Comparison of ENCODE assay signal across 15 cellular contexts in genomic region chr14:57574617-57575288, GRCh38.
DNase-seq lines count a peak whose midpoint lies in the region; ATAC-seq and TF ChIP-seq lines count a peak whose summit lies in the region.
"Had no signal": no experiment of that assay in that cellular context is flagged by ENCODE, and none has a peak within 500 bp of the region (broad histone marks: within the 10 kb centered on the region; RNA-seq: fewer than 3 reads in every experiment).

No MANE protein-coding gene starts in this region.

- ATAC-seq in GM21390 (IDR thresholded peaks at IDR 0.05; ENCODE audit: unreplicated experiment) (no peak), aorta (ENCODE audit: low FRiP score) (no peak)
- ATAC-seq: activated CD8-positive, alpha-beta memory T cell treated with anti-CD3 and anti-CD28 coated beads, Interleukin-2, amount 10 ng/mL, durations not matched to agents 7 days and 5 days; stimulated activated memory B cell treated with anti-CD40 and anti-IgM and Interleukin-4, amounts not matched to agents 10 μg/mL and 1 μg/mL and 100 μg/mL, for 72 hours had no signal

- TF ChIP-seq CTCF in 22Rv1 (IDR thresholded peaks at IDR 0.05) = 0 out of 2 replicates have a peak, but pooled peaks have one; percentile 11
- peak; percentile 22 for TF ChIP-seq CTCF in GM10266 (IDR thresholded peaks at IDR 0.05; ENCODE audit: control insufficient read depth, insufficient read depth, low read depth, missing control alignments)
- TF ChIP-seq CTCF in hepatocyte (IDR thresholded peaks at IDR 0.05; ENCODE audit: poor library complexity) = peak; percentile 40
- no peak for TF ChIP-seq CTCF in tibial artery (IDR thresholded peaks at IDR 0.05)

- H4K20me1 ChIP-seq in hepatocyte (ENCODE audit: insufficient read depth, poor library complexity, severe bottlenecking) = no peaks in the 10 kb centered on the region

- H3K4me1 ChIP-seq in hepatocyte (ENCODE audit: insufficient read depth) = no peaks in the 10 kb centered on the region
- no peaks in the 10 kb centered on the region for H3K4me1 ChIP-seq in aorta (ENCODE audit: control insufficient read depth in 1 of 2, insufficient read depth in 2 of 2, low read length in 2 of 2)
- no peaks in the 10 kb centered on the region for H3K4me1 ChIP-seq in tibial artery

- H3K36me3 ChIP-seq in hepatocyte (replicated peaks; ENCODE audit: insufficient read depth, low read depth) = no peaks in the 10 kb centered on the region
- H3K36me3 ChIP-seq in aorta (ENCODE audit: control insufficient read depth in 1 of 2, insufficient read depth in 2 of 2, low read length in 1 of 2) = no peaks in the 10 kb centered on the region
- no peaks in the 10 kb centered on the region for H3K36me3 ChIP-seq in tibial artery

- H3K27me3 ChIP-seq in hepatocyte (no peaks in the 10 kb centered on the region), aorta (ENCODE audit: control insufficient read depth in 1 of 2, insufficient read depth in 2 of 2, low read length in 1 of 2) (no peaks in the 10 kb centered on the region), tibial artery (no peaks in the 10 kb centered on the region)

- DNase-seq in GM10266 (ENCODE audit: extremely low spot score) (no peak), OCI-M1 (lab: John Stamatoyannopoulos, UW) (peak; percentile 0), hepatocyte (ENCODE audit: low spot score) (peak; percentile 9), aorta (no peak), tibial artery (no peak), activated gamma-delta T cell (lab: John Stamatoyannopoulos, UW) (no peak)
- DNase-seq: activated CD8-positive, alpha-beta memory T cell treated with anti-CD3 and anti-CD28 coated beads, Interleukin-2, amount 10 ng/mL, durations not matched to agents 7 days and 5 days; activated naive CD8-positive, alpha-beta T cell treated with anti-CD3 and anti-CD28 coated beads, Interleukin-2, amount 10 ng/mL, durations not matched to agents 7 days and 5 days; Kasumi-1; retina; SIG-M5; stimulated activated CD4-positive, alpha-beta T cell treated with anti-CD3 and anti-CD28 coated beads, Interleukin-4, amount 100 ng/mL, for 1 hour had no signal

- H3K79me2 ChIP-seq in hepatocyte = no peaks in the 10 kb centered on the region

- 83% methylated on average over 5 of the region's 5 CpGs for WGBS in hepatocyte (ENCODE audit: low lambda C conversion rate, missing lambda C conversion rate)
- WGBS in aorta, 2 donors = 68 to 72% methylated on average over 5 of the region's 5 CpGs

- no peak overlapping the region for H3K4me2 ChIP-seq in hepatocyte

- H3K27ac ChIP-seq in 22Rv1 = no peak overlapping the region
- H3K27ac ChIP-seq in hepatocyte = no peak overlapping the region
- H3K27ac ChIP-seq in aorta (ENCODE audit: low read depth in 1 of 2, low read length in 2 of 2) = no peak overlapping the region
- H3K27ac ChIP-seq in tibial artery = no peak overlapping the region

- intact Hi-C loops in aorta (cut with DNase I) (no loop called here), tibial artery (cut with DNase I; ENCODE audit: low total_unique reads) (no loop called here)

- no peak overlapping the region for H2AFZ ChIP-seq in hepatocyte

- no peaks in the 10 kb centered on the region for H3K9me2 ChIP-seq in hepatocyte (replicated peaks; ENCODE audit: insufficient read depth)

- no peaks in the 10 kb centered on the region for H3K9me3 ChIP-seq in hepatocyte (ENCODE audit: low read depth)
- no peaks in the 10 kb centered on the region for H3K9me3 ChIP-seq in aorta (ENCODE audit: control insufficient read depth, low read length)
- no peaks in the 10 kb centered on the region for H3K9me3 ChIP-seq in tibial artery

- H3K4me3 ChIP-seq in hepatocyte (no peak overlapping the region), aorta (ENCODE audit: low read length in 2 of 2) (no peak overlapping the region), tibial artery (no peak overlapping the region)

Comparison
In these comparisons a context has a peak if more than half of its experiments do, and no peak if none do; other contexts are left out.
1. CTCF ChIP-seq: peak in 22Rv1 (single experiment), GM10266 (single experiment) and hepatocyte (single experiment); none in tibial artery (0 of 2).
2. DNase-seq: peak in OCI-M1 (single experiment) and hepatocyte (single experiment); none in GM10266 (single experiment), aorta (0 of 2), tibial artery (0 of 2) and activated gamma-delta T cell (single experiment).